23 cellular contexts compared by ENCODE assay signal in genomic region chr5:113236536-113237308, GRCh38.
DNase-seq lines count a peak whose midpoint lies in the region; ATAC-seq lines count a peak whose summit lies in the region.
"Had no signal": no experiment of that assay in that cellular context is flagged by ENCODE, and none has a peak within 500 bp of the region (broad histone marks: within the 10 kb centered on the region; RNA-seq: fewer than 3 reads in every experiment).

No MANE protein-coding gene starts in this region.

- H3K36me3 ChIP-seq in ES-I3 (ENCODE audit: insufficient read depth, low read length) (no peaks in the 10 kb centered on the region), endocrine pancreas (ENCODE audit: control insufficient read depth, insufficient read depth, low read length) (no peaks in the 10 kb centered on the region), SJCRH30 (no peaks in the 10 kb centered on the region)
- H3K36me3 ChIP-seq: suprapubic skin had no signal

- H3K4me1 ChIP-seq in ES-I3 (ENCODE audit: insufficient read depth, low read length) (peaks cover 55% of the 10 kb centered on the region), endocrine pancreas (ENCODE audit: control insufficient read depth, insufficient read depth, low read length) (no peaks in the 10 kb centered on the region), SJCRH30 (peaks cover 40% of the 10 kb centered on the region)

- H3K9me3 ChIP-seq in ES-I3 (ENCODE audit: control insufficient read depth, insufficient read depth, low read length) (no peaks in the 10 kb centered on the region), endocrine pancreas (ENCODE audit: control insufficient read depth, low read length) (no peaks in the 10 kb centered on the region), SJCRH30 (replicated peaks) (no peaks in the 10 kb centered on the region)
- H3K9me3 ChIP-seq: SK-N-SH, suprapubic skin had no signal

- H3K27me3 ChIP-seq in endocrine pancreas (ENCODE audit: control insufficient read depth, insufficient read depth, low read length) (no peaks in the 10 kb centered on the region), SJCRH30 (no peaks in the 10 kb centered on the region)
- H3K27me3 ChIP-seq: suprapubic skin had no signal

- DNase-seq in NCI-H2171 (lab: John Stamatoyannopoulos, UW) (peak; percentile 80), left kidney (ENCODE audit: low read depth, low spot score) (peak; percentile 53), SJCRH30 (no peak), GM19238 (ENCODE audit: insufficient read length, low spot score) (no peak)
- DNase-seq: activated CD4-positive, alpha-beta T cell treated with anti-CD3 and anti-CD28 coated beads, Interleukin-2, amount 10 ng/mL, durations not matched to agents 24 days and 14 days; activated naive CD4-positive, alpha-beta T cell treated with anti-CD3 and anti-CD28 coated beads for 36 hours; activated T-cell treated with anti-CD3 and anti-CD28 coated beads, Interleukin-2, amount 50 U/mL, for 48 hours; cortex of kidney; DMS79 treated with DMSO at 0.1 percent for 48 hours; head of caudate nucleus; IMR-90; naive thymus-derived CD4-positive, alpha-beta T cell; NCI-H1092; NCI-H510A treated with DMSO at 0.1 percent for 48 hours had no signal

- H3K4me3 ChIP-seq in endocrine pancreas (ENCODE audit: control insufficient read depth, insufficient read depth, low read length) (peak overlapping the region; percentile 15), SJCRH30 (no peak overlapping the region)
- H3K4me3 ChIP-seq: smooth muscle cell, suprapubic skin had no signal

- H3K9ac ChIP-seq in ES-I3 (ENCODE audit: low read depth, low read length) (peak overlapping the region; percentile 28; the same call in 1 of the 2 replicates), endocrine pancreas (ENCODE audit: control insufficient read depth, insufficient read depth, low read length) (no peak overlapping the region)
- H3K9ac ChIP-seq: SK-N-SH had no signal

- ATAC-seq in HG02981 (IDR thresholded peaks at IDR 0.05; ENCODE audit: unreplicated experiment) (no peak), HG03457 (IDR thresholded peaks at IDR 0.05; ENCODE audit: unreplicated experiment) (no peak)
- ATAC-seq: left lobe of liver; naive thymus-derived CD4-positive, alpha-beta T cell; stimulated activated effector memory CD8-positive, alpha-beta T cell treated with anti-CD3 and anti-CD28 coated beads, Interleukin-12 subunit alpha, Interleukin-12 subunit beta, amount 100 ng/mL, for 72 hours had no signal

- H3K27ac ChIP-seq in SJCRH30, result no peak overlapping the region
- H3K27ac ChIP-seq: suprapubic skin had no signal

Comparison
In these comparisons a context has a peak if more than half of its experiments do, and no peak if none do; other contexts are left out.
1. DNase-seq: peak in NCI-H2171 (single experiment) and left kidney (single experiment); none in SJCRH30 (0 of 2) and GM19238 (single experiment).